ENCODE assay signal across 20 cellular contexts in the genomic region with DNA sequence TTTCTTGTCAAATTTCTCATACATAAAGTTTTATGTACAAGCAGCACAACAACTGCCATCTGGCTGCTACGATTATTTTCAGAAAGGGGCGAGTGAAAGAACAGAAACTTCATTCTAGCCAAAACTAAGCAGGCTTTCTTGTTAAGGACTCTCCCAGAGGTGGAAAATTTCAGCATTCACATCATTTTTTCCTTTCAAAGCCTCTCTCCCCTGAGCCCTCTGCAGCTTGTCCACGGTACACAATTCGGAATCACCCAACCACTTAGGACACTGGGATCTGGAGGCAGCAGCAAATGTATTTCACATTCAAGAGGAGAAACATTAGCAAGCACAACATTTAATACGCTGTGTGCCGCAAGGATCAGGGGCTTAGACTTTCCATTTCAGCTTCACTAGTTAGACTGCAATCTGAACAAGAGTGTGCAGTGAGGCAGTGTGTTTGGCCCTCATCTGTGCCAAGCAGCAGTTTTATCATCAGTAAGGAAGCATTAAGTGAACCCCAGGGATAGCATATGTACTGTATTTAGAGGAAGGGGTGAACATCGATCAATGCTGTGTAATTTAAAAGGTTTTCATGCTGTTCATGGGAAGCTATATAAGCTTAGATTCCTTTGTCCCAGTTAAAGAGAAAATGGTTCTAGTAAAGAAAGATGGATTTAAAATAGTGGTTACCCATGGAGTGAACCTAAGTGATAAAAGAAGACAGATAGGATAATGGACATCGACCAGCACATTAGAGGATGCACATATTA.
DNase-seq lines count a peak whose midpoint lies in the region; ATAC-seq and TF ChIP-seq lines count a peak whose summit lies in the region.
"Had no signal": no experiment of that assay in that cellular context is flagged by ENCODE, and none has a peak within 500 bp of the region (broad histone marks: within the 10 kb centered on the region; RNA-seq: fewer than 3 reads in every experiment).

No MANE protein-coding gene starts in this region.

- peaks cover 0 to 9% of the 10 kb centered on the region in 2 donors for H3K4me1 ChIP-seq in thoracic aorta (ENCODE audit: control insufficient read depth in 1 of 2, low read depth in 2 of 2)
- H3K4me1 ChIP-seq: BLaER1 had no signal

- H3K27me3 ChIP-seq in neural cell (ENCODE audit: insufficient read depth, low read depth, low read length) (no peaks in the 10 kb centered on the region), thoracic aorta (replicated peaks; ENCODE audit: insufficient read depth) (no peaks in the 10 kb centered on the region)
- H3K27me3 ChIP-seq: BLaER1 had no signal

- H3K4me3 ChIP-seq in neural cell (ENCODE audit: low read length): no peak overlapping the region
- peak overlapping the region; percentile 6 for H3K4me3 ChIP-seq in thoracic aorta
- H3K4me3 ChIP-seq: BLaER1, GM12878, GM23338 had no signal

- no peaks in the 10 kb centered on the region for H3F3A ChIP-seq in neural cell (ENCODE audit: insufficient read depth, low read length, poor library complexity, severe bottlenecking)

- H3K9me3 ChIP-seq in neural cell (ENCODE audit: low read length) (no peaks in the 10 kb centered on the region), thoracic aorta (no peaks in the 10 kb centered on the region)
- H3K9me3 ChIP-seq: BLaER1, Caco-2 had no signal

- DNase-seq in NCI-H1694 treated with DMSO at 0.1 percent for 48 hours (lab: John Stamatoyannopoulos, UW) (peak; percentile 42), NCI-H1694 (lab: John Stamatoyannopoulos, UW) (no peak), G401 (ENCODE audit: low spot score) (peak; percentile 18), thoracic aorta (ENCODE audit: low spot score) (no peak), NCI-H510A (lab: John Stamatoyannopoulos, UW) (no peak)
- DNase-seq in activated CD4-positive, alpha-beta T cell treated with anti-CD3 and anti-CD28 coated beads, Interleukin-2, amount 50 U/mL, for 48 hours: no peak
- DNase-seq: Caco-2; CD4-positive, CD25-positive, alpha-beta regulatory T cell; CD8-positive, alpha-beta T cell; DMS153; DND-41; GDM1; H9 had no signal

- H3K4me2 ChIP-seq in neural cell (ENCODE audit: low read length): no peak overlapping the region
- H3K4me2 ChIP-seq: BLaER1, GM23338 had no signal

- in situ Hi-C loops in G401 (cut with HindIII; ENCODE audit: low sequenced_read_pairs): no loop called here

- no peak overlapping the region for H3K9ac ChIP-seq in neural cell (ENCODE audit: low read length)
- H3K9ac ChIP-seq: BLaER1 had no signal

- H2AFZ ChIP-seq in neural cell (ENCODE audit: low read depth, low read length): no peak overlapping the region
- H2AFZ ChIP-seq: GM23338 had no signal

- no peaks in the 10 kb centered on the region for H3K36me3 ChIP-seq in neural cell (ENCODE audit: insufficient read depth, low read length)
- H3K36me3 ChIP-seq in thoracic aorta: no peaks in the 10 kb centered on the region
- H3K36me3 ChIP-seq: BLaER1 had no signal

- ATAC-seq in thoracic aorta (ENCODE audit: insufficient number of reproducible peaks, low FRiP score, low read depth): no peak
- ATAC-seq: CD8-positive, alpha-beta T cell; GM12878; GM23338; HCT116 had no signal

- no peak for TF ChIP-seq RAD21 in neural cell (conservative IDR thresholded peaks at IDR 0.05)

- no peaks in the 10 kb centered on the region for H4K20me1 ChIP-seq in neural cell (ENCODE audit: insufficient read depth)
- H4K20me1 ChIP-seq: BLaER1 had no signal

- peak; percentile 19 for TF ChIP-seq EP300 in neural cell (conservative IDR thresholded peaks at IDR 0.05; ENCODE audit: poor library complexity, severe bottlenecking)

- no peaks in the 10 kb centered on the region for H3K9me2 ChIP-seq in neural cell (ENCODE audit: insufficient read depth, low read length)

- peak overlapping the region; percentile 25 for H3K27ac ChIP-seq in neural cell (ENCODE audit: low read length)
- no peak overlapping the region for H3K27ac ChIP-seq in thoracic aorta
- H3K27ac ChIP-seq: 22Rv1, BLaER1, C4-2B had no signal

- H3K79me2 ChIP-seq in neural cell (replicated peaks; ENCODE audit: insufficient read depth, low read length): no peaks in the 10 kb centered on the region

- TF ChIP-seq CTCF in neural cell (IDR thresholded peaks at IDR 0.05; ENCODE audit: poor library complexity, severe bottlenecking) (no peak), thoracic aorta (IDR thresholded peaks at IDR 0.05) (no peak)

TF ChIP-seq in neural cell, 6 proteins besides CTCF, POLR2A, EP300 and RAD21:
- TF ChIP-seq REST (IDR thresholded peaks at IDR 0.05; ENCODE audit: borderline replicate concordance) (peak; percentile 82), EZH2 (IDR thresholded peaks at IDR 0.05; ENCODE audit: borderline replicate concordance, insufficient read depth, low read length, poor library complexity, severe bottlenecking) (no peak), POLR2AphosphoS5 (IDR thresholded peaks at IDR 0.05) (peak; percentile 76)

Comparison
In these comparisons a context has a peak if more than half of its experiments do, and no peak if none do; other contexts are left out.
1. DNase-seq: peak in NCI-H1694 treated with DMSO at 0.1 percent for 48 hours (single experiment) and G401 (single experiment); none in NCI-H1694 (single experiment), thoracic aorta (single experiment), activated CD4-positive, alpha-beta T cell treated with anti-CD3 and anti-CD28 coated beads, Interleukin-2, amount 50 U/mL, for 48 hours (0 of 2) and NCI-H510A (single experiment).